9 cellular contexts compared by ENCODE assay signal in genomic region chr17:17107281-17107680, GRCh38.
DNase-seq lines count a peak whose midpoint lies in the region; ATAC-seq and TF ChIP-seq lines count a peak whose summit lies in the region.
"Had no signal": no experiment of that assay in that cellular context is flagged by ENCODE, and none has a peak within 500 bp of the region (broad histone marks: within the 10 kb centered on the region; RNA-seq: fewer than 3 reads in every experiment).

No MANE protein-coding gene starts in this region.

- intact Hi-C loops in mammary epithelial cell (cut with micrococcal nuclease), result loop anchor here (10.0 kb wide), 1 partner anchor 102 kb away; no protein-coding TSS in a partner anchor

- H3K36me3 ChIP-seq in mammary epithelial cell (ENCODE audit: insufficient read depth, low read length) (peaks cover 8% of the 10 kb centered on the region), suprapubic skin (no peaks in the 10 kb centered on the region)
- H3K36me3 ChIP-seq: neural progenitor cell had no signal

- H3K4me1 ChIP-seq in mammary epithelial cell (ENCODE audit: insufficient read depth, low read length), result peaks cover 39% of the 10 kb centered on the region
- H3K4me1 ChIP-seq in suprapubic skin, result peaks cover 77% of the 10 kb centered on the region

- in situ Hi-C loops in mammary epithelial cell (cut with MboI; ENCODE audit: low sequenced_read_pairs in 2 of 2), result no loop called here

- H3K27ac Mint-ChIP-seq in HFFc6 (peak overlapping the region; percentile 28; the same call in 1 of the 2 replicates), memory B cell (peak overlapping the region; percentile 56)

- H3K79me2 ChIP-seq in mammary epithelial cell (ENCODE audit: insufficient read depth, low read length), result peaks cover 99% of the 10 kb centered on the region

- H3K36me3 Mint-ChIP-seq in HFFc6 (ENCODE audit: low read depth), result no peaks in the 10 kb centered on the region
- peaks cover 5% of the 10 kb centered on the region for H3K36me3 Mint-ChIP-seq in memory B cell

- no peak for TF ChIP-seq CTCF in HFFc6 (IDR thresholded peaks at IDR 0.05)
- no peak for TF ChIP-seq CTCF in mammary epithelial cell (conservative IDR thresholded peaks at IDR 0.05 in 1 of 2, IDR thresholded peaks at IDR 0.05 in 1 of 2; ENCODE audit: extremely low read depth in 1 of 2, insufficient read depth in 1 of 2, low read depth in 1 of 2, low read length in 2 of 2)
- TF ChIP-seq CTCF in suprapubic skin (IDR thresholded peaks at IDR 0.05), result no peak

- H4K20me1 ChIP-seq in mammary epithelial cell (ENCODE audit: insufficient read depth, low read length), result no peaks in the 10 kb centered on the region

- CTCF ChIA-PET in mammary epithelial cell (lab: Charles Lee; ENCODE audit: low non-redundant PET), result no interaction called here

- no peak for TF ChIP-seq EP300 in suprapubic skin (IDR thresholded peaks at IDR 0.05)

- H3K4me3 ChIP-seq in mammary epithelial cell (replicated peaks in 1 of 3; ENCODE audit: insufficient read depth in 1 of 3, low read depth in 2 of 3, low read length in 3 of 3) (no peak overlapping the region), suprapubic skin (no peak overlapping the region)
- H3K4me3 ChIP-seq: neural progenitor cell had no signal

- no peak for DNase-seq in HFFc6
- no peak for DNase-seq in mammary epithelial cell
- no peak for DNase-seq in memory B cell (ENCODE audit: low spot score in 2 of 2)
- DNase-seq in suprapubic skin (ENCODE audit: low spot score in 2 of 2), result no peak
- no peak for DNase-seq in retina
- no peak for DNase-seq in pons (ENCODE audit: low spot score)
- DNase-seq: NCI-H82 had no signal

- H3K4me3 Mint-ChIP-seq in HFFc6, result no peak overlapping the region
- H3K4me3 Mint-ChIP-seq in memory B cell, result no peak overlapping the region
- H3K4me3 Mint-ChIP-seq: neural progenitor cell had no signal

- H3K4me1 Mint-ChIP-seq in HFFc6 (ENCODE audit: low read depth) (peaks cover 50% of the 10 kb centered on the region), memory B cell (peaks cover 54% of the 10 kb centered on the region)

- no peak for TF ChIP-seq POLR2A in suprapubic skin (IDR thresholded peaks at IDR 0.05)

- dilution Hi-C loops in mammary epithelial cell (cut with HindIII; ENCODE audit: low sequenced_read_pairs), result no loop called here

- H3K27ac ChIP-seq in mammary epithelial cell (ENCODE audit: insufficient read depth, low read depth, low read length), result no peak overlapping the region
- peak overlapping the region; percentile 79 for H3K27ac ChIP-seq in suprapubic skin
- H3K27ac ChIP-seq: neural progenitor cell had no signal

- H2AFZ ChIP-seq in mammary epithelial cell (ENCODE audit: low read depth, low read length), result no peak overlapping the region
- H2AFZ ChIP-seq: neural progenitor cell had no signal

- BruUV-seq in mammary epithelial cell (replicated peaks; lab: Mats Ljungman, UMichigan), result no TSS peak

- ATAC-seq in memory B cell (ENCODE audit: low read depth) (no peak), GM21717 (IDR thresholded peaks at IDR 0.05; ENCODE audit: unreplicated experiment) (no peak)

- WGBS in mammary epithelial cell (ENCODE audit: low coverage, missing lambda C conversion rate), result 35% methylated on average over 4 of the region's 4 CpGs
- WGBS in suprapubic skin, result no CpG with 5 or more reads among the region's 4 CpGs

- peak overlapping the region; percentile 32 for H3K4me2 ChIP-seq in mammary epithelial cell (ENCODE audit: insufficient read depth, low read depth, low read length)
- H3K4me2 ChIP-seq: neural progenitor cell had no signal

- H3K27me3 ChIP-seq in mammary epithelial cell (ENCODE audit: insufficient read depth, low read length) (no peaks in the 10 kb centered on the region), suprapubic skin (no peaks in the 10 kb centered on the region)
- H3K27me3 ChIP-seq: neural progenitor cell had no signal

- H3K9ac ChIP-seq in mammary epithelial cell (ENCODE audit: insufficient read depth, low read length), result no peak overlapping the region
- H3K9ac ChIP-seq: neural progenitor cell had no signal

- peaks cover 11% of the 10 kb centered on the region for H3K27me3 Mint-ChIP-seq in HFFc6 (ENCODE audit: insufficient read depth)
- no peaks in the 10 kb centered on the region for H3K27me3 Mint-ChIP-seq in memory B cell

- H3K9me3 Mint-ChIP-seq in HFFc6 (no peaks in the 10 kb centered on the region), memory B cell (no peaks in the 10 kb centered on the region)
- H3K9me3 Mint-ChIP-seq: neural progenitor cell had no signal

- H3K9me3 ChIP-seq in mammary epithelial cell (replicated peaks; ENCODE audit: insufficient read depth, low read length) (no peaks in the 10 kb centered on the region), suprapubic skin (no peaks in the 10 kb centered on the region)
